Comparison of ENCODE assay signal across 9 cellular contexts in the genomic region with DNA sequence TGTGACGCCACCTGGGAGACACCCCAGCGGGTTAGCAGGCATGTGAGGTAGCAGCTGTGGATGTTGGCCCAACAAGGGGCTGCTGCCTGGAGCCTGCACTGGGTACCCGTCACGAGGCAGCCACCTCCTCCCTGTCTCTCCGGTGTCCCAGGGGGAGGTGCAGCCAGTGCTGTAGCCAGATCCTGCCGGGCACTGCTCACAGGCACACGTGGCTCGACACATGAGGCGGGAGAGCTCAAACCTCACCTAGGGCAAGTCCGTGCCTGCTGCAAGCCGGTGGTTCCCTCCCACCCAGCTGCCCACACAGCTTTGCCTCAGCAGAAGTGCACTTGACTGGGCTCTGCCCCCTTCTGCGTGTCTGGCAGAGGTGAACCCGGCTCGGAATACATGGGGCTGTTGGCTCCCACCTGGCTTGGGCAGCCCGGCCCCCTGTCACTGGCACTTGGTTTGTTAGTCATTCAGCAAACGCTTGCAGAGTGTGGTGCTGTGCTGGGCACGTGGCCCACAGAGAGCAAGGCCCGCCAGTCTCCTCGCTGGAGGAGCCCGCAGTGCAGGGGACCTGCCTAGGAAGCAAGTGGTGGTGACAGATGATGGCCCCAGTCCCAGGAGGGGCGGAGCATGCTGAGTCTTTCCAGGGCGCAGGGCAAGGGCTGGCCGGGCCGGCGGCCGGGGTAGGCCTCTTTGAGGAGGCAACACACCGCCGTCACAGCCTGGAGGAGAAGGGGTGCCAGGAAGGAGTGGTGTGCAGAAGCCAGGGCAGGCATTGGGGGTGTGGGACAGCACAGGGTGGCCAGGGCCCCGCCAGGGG. TPM values are rescaled to one million over a fixed set of nuclear protein-coding genes. Genes with fewer than 3 reads are reported as not detected.
DNase-seq lines count a peak whose midpoint lies in the region; TF ChIP-seq lines count a peak whose summit lies in the region.
"Had no signal": no experiment of that assay in that cellular context is flagged by ENCODE, and none has a peak within 500 bp of the region (broad histone marks: within the 10 kb centered on the region; RNA-seq: fewer than 3 reads in every experiment).

No MANE protein-coding gene starts in this region.

- no peaks in the 10 kb centered on the region for H3K36me3 Mint-ChIP-seq in activated T-helper 1 cell treated with anti-CD3 and anti-CD28 coated beads, Interleukin-12 subunit alpha, Interleukin-12 subunit beta, Interleukin-2, Interleukin-4 antibody, amounts not matched to agents 30 ng/mL and 10 ng/mL and 1 ng/mL, durations not matched to agents 14 hours and 24 hours and 36 hours (ENCODE audit: low read depth)

- peak overlapping the region in 1 of 5 donors; percentile 48 for H3K9ac ChIP-seq in subcutaneous abdominal adipose tissue (ENCODE audit: low read length in 5 of 5)

- H3K4me1 Mint-ChIP-seq in activated T-helper 1 cell treated with anti-CD3 and anti-CD28 coated beads, Interleukin-12 subunit alpha, Interleukin-12 subunit beta, Interleukin-2, Interleukin-4 antibody, amounts not matched to agents 30 ng/mL and 10 ng/mL and 1 ng/mL, durations not matched to agents 14 hours and 24 hours and 36 hours (ENCODE audit: low read depth): no peaks in the 10 kb centered on the region

- H3K27me3 Mint-ChIP-seq in activated T-helper 1 cell treated with anti-CD3 and anti-CD28 coated beads, Interleukin-12 subunit alpha, Interleukin-12 subunit beta, Interleukin-2, Interleukin-4 antibody, amounts not matched to agents 30 ng/mL and 10 ng/mL and 1 ng/mL, durations not matched to agents 14 hours and 24 hours and 36 hours (ENCODE audit: insufficient read depth): peaks cover 9% of the 10 kb centered on the region

- H3K27me3 ChIP-seq in right atrium auricular region (no peaks in the 10 kb centered on the region), subcutaneous abdominal adipose tissue (ENCODE audit: control insufficient read depth in 5 of 5, insufficient read depth in 4 of 5, low read length in 5 of 5) (no peaks in the 10 kb centered on the region)

- no peak overlapping the region for H3K4me3 ChIP-seq in right atrium auricular region
- peak overlapping the region in 2 of 5 donors; percentile 9 to 26 for H3K4me3 ChIP-seq in subcutaneous abdominal adipose tissue (ENCODE audit: low read depth in 1 of 5, low read length in 5 of 5)

- H3K4me3 Mint-ChIP-seq in activated T-helper 1 cell treated with anti-CD3 and anti-CD28 coated beads, Interleukin-12 subunit alpha, Interleukin-12 subunit beta, Interleukin-2, Interleukin-4 antibody, amounts not matched to agents 30 ng/mL and 10 ng/mL and 1 ng/mL, durations not matched to agents 14 hours and 24 hours and 36 hours: no peak overlapping the region
- H3K4me3 Mint-ChIP-seq: neural crest cell had no signal

- H3K27ac ChIP-seq in right atrium auricular region (peak overlapping the region; percentile 77 to 83), subcutaneous abdominal adipose tissue (ENCODE audit: low read depth, low read length) (peak overlapping the region; percentile 67)

- H3K4me1 ChIP-seq in right atrium auricular region (peaks cover 0 to 64% of the 10 kb centered on the region in 2 donors), subcutaneous abdominal adipose tissue (ENCODE audit: control insufficient read depth in 5 of 5, insufficient read depth in 5 of 5, low read length in 5 of 5) (peaks cover 10 to 63% (median 50%) of the 10 kb centered on the region in 5 donors)

- H3K9me3 Mint-ChIP-seq in activated T-helper 1 cell treated with anti-CD3 and anti-CD28 coated beads, Interleukin-12 subunit alpha, Interleukin-12 subunit beta, Interleukin-2, Interleukin-4 antibody, amounts not matched to agents 30 ng/mL and 10 ng/mL and 1 ng/mL, durations not matched to agents 14 hours and 24 hours and 36 hours: no peaks in the 10 kb centered on the region
- H3K9me3 Mint-ChIP-seq: neural crest cell had no signal

- intact Hi-C loops in activated T-helper 1 cell treated with anti-CD3 and anti-CD28 coated beads, Interleukin-12 subunit alpha, Interleukin-12 subunit beta, Interleukin-2, Interleukin-4 antibody, amounts not matched to agents 30 ng/mL and 10 ng/mL and 1 ng/mL, durations not matched to agents 14 hours and 24 hours and 36 hours (cut with micrococcal nuclease): no loop called here

- H3K27ac Mint-ChIP-seq in activated T-helper 1 cell treated with anti-CD3 and anti-CD28 coated beads, Interleukin-12 subunit alpha, Interleukin-12 subunit beta, Interleukin-2, Interleukin-4 antibody, amounts not matched to agents 30 ng/mL and 10 ng/mL and 1 ng/mL, durations not matched to agents 14 hours and 24 hours and 36 hours: no peak overlapping the region

- H3K36me3 ChIP-seq in right atrium auricular region: no peaks in the 10 kb centered on the region
- H3K36me3 ChIP-seq in subcutaneous abdominal adipose tissue (ENCODE audit: control insufficient read depth in 5 of 5, insufficient read depth in 5 of 5, low read length in 5 of 5): no peaks in the 10 kb centered on the region

- DNase-seq in NCI-H1105 (lab: John Stamatoyannopoulos, UW) (peak; percentile 93), SHP77 (lab: John Stamatoyannopoulos, UW) (peak; percentile 79 to 82), right atrium auricular region (ENCODE audit: low spot score) (peak; percentile 74), NCI-H146 (lab: John Stamatoyannopoulos, UW) (no peak), GF-D8 (lab: John Stamatoyannopoulos, UW) (no peak), hepatic stellate cell (ENCODE audit: low spot score) (no peak)
- DNase-seq in activated T-helper 1 cell treated with anti-CD3 and anti-CD28 coated beads, Interleukin-12 subunit alpha, Interleukin-12 subunit beta, Interleukin-2, Interleukin-4 antibody, amounts not matched to agents 30 ng/mL and 10 ng/mL and 1 ng/mL, durations not matched to agents 14 hours and 24 hours and 36 hours (ENCODE audit: low spot score): no peak

- no peaks in the 10 kb centered on the region for H3K9me3 ChIP-seq in right atrium auricular region
- H3K9me3 ChIP-seq in subcutaneous abdominal adipose tissue (ENCODE audit: control insufficient read depth in 5 of 5, low read length in 5 of 5): no peaks in the 10 kb centered on the region

- no peak for TF ChIP-seq CTCF in right atrium auricular region (IDR thresholded peaks at IDR 0.05)

RNA-seq across cellular contexts. Expression of gene SH3TC1, which starts 10.1 kb away (rescaled TPM):
- 10 to 100 TPM in 1 of 2 donors, 1 to 10 TPM in 1; 8.9 to 13.9 TPM for total RNA-seq in right atrium auricular region
- total RNA-seq in activated T-helper 1 cell treated with anti-CD3 and anti-CD28 coated beads, Interleukin-12 subunit alpha, Interleukin-12 subunit beta, Interleukin-2, Interleukin-4 antibody, amounts not matched to agents 30 ng/mL and 10 ng/mL and 1 ng/mL, durations not matched to agents 14 hours and 24 hours and 36 hours: 25.4 and 33.6 TPM in 2 replicates

RNA-seq across cellular contexts. Expression of gene ABLIM2, which starts 30.3 kb away (rescaled TPM):
- total RNA-seq in right atrium auricular region: 10 to 100 TPM in 1 of 2 donors, 1 to 10 TPM in 1; 5.7 to 11.2 TPM
- total RNA-seq in activated T-helper 1 cell treated with anti-CD3 and anti-CD28 coated beads, Interleukin-12 subunit alpha, Interleukin-12 subunit beta, Interleukin-2, Interleukin-4 antibody, amounts not matched to agents 30 ng/mL and 10 ng/mL and 1 ng/mL, durations not matched to agents 14 hours and 24 hours and 36 hours: 0.24 and 0.36 TPM in 2 replicates

Comparison
In these comparisons a context has a peak if more than half of its experiments do, and no peak if none do; other contexts are left out.
1. DNase-seq: peak in NCI-H1105 (single experiment), SHP77 (2 of 2) and right atrium auricular region (single experiment); none in NCI-H146 (single experiment), GF-D8 (single experiment), hepatic stellate cell (single experiment) and activated T-helper 1 cell treated with anti-CD3 and anti-CD28 coated beads, Interleukin-12 subunit alpha, Interleukin-12 subunit beta, Interleukin-2, Interleukin-4 antibody, amounts not matched to agents 30 ng/mL and 10 ng/mL and 1 ng/mL, durations not matched to agents 14 hours and 24 hours and 36 hours (single experiment).